In the genomic region with DNA sequence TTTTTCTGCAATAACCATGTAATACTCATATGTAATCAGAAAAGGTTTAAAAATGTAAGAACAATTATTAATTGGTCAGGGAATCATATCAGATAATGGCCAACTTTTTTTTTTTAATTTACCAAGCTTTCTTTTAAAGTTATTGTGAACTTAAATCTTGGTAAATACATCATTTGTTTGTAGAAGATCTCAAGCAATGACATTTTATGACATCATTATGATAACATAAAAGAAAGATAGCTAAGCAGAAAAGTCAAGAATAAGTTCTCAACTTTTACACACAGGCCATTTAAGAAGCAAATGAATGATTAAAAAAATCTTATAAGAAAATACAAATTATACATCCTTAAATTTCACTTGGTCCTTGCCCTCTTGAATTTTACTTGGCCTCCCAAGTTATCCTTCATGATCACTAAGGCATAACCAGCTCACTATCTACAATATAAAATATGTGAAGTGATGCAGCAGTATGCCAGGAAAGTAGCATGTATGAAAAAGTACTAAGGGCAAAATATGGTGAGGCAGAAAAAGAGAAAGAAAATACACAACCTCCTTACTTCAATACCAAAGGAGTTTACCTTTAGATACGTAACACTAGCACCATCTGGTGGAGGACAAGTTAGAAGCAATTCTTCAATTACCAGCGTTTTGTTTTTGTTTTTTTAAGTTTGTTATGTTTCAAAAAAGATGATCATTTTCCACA, we compare ENCODE assay signal across 8 cellular contexts.
DNase-seq lines count a peak whose midpoint lies in the region; ATAC-seq, FAIRE-seq and TF ChIP-seq lines count a peak whose summit lies in the region.

No MANE protein-coding gene starts in this region.

- H3K36me3 ChIP-seq in lung (ENCODE audit: control insufficient read depth in 2 of 2, insufficient read depth in 2 of 2, low read length in 2 of 2): no peaks in the 10 kb centered on the region

- DNase-seq in DMS53 (lab: John Stamatoyannopoulos, UW) (peak; percentile 88), HTR-8/SVneo (ENCODE audit: insufficient read length, low spot score) (peak; percentile 49), NCI-H82 (lab: John Stamatoyannopoulos, UW) (peak; percentile 72), cerebellar cortex (ENCODE audit: low spot score) (peak; percentile 61), lung (ENCODE audit: low spot score) (no peak)

- no peak overlapping the region for H3K27ac ChIP-seq in lung (ENCODE audit: low read depth in 1 of 2, low read length in 1 of 2)

- TF ChIP-seq CTCF in lung (IDR thresholded peaks at IDR 0.05; ENCODE audit: control extremely low read depth, extremely low read depth): peak; percentile 32

- no peaks in the 10 kb centered on the region for H3K4me1 ChIP-seq in lung (ENCODE audit: control insufficient read depth in 2 of 2, insufficient read depth in 2 of 2, low read length in 2 of 2)

- WGBS in lung, 2 donors: 4 to 14% methylated on average over 2 of the region's 2 CpGs

- no peaks in the 10 kb centered on the region for H3K9me3 ChIP-seq in lung (ENCODE audit: control insufficient read depth in 2 of 2, insufficient read depth in 1 of 2, low read length in 1 of 2)

- H3K4me3 ChIP-seq in lung: no peak overlapping the region

- ATAC-seq in lung (ENCODE audit: insufficient read depth, low FRiP score): no peak
- ATAC-seq in HG02610 (IDR thresholded peaks at IDR 0.05; ENCODE audit: unreplicated experiment): no peak
- ATAC-seq in HG03139 (IDR thresholded peaks at IDR 0.05; ENCODE audit: unreplicated experiment): no peak
- no peak for ATAC-seq in HG03378 (IDR thresholded peaks at IDR 0.05; ENCODE audit: unreplicated experiment)

- H3K27me3 ChIP-seq in lung (ENCODE audit: control insufficient read depth, insufficient read depth): no peaks in the 10 kb centered on the region

- FAIRE-seq in HTR-8/SVneo (lab: Jason Lieb, UNC): peak; percentile 31
